Comparison of ENCODE assay signal across 22 cellular contexts in the genomic region with DNA sequence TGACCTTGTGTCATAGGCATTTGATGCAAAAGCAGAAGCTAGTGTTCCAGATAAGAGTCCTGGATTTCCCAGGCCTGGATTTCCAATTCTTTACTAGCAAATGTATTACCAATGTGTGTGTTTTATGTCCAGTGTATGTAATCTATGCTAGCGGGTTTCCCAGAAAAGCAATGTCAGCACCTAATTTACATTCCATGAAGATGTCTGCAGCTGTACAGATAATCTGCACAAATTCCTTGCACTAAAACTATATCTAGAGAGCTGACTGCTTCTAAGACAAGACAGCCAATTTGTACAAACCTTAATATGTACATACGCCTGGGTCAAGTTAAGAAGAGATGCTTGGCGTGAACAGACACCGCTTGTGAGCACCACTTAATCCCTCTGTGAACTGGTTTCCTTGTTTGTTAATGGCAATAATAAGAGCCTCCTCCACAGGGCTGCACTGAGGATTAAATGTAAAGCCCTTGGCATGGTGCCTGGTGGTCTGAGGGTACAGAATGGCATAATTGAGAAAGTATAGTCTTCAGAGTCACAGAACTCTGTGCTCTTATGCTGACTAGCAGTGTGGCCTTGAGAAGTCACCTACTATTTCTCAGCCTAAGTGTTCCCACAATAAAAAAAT.
DNase-seq lines count a peak whose midpoint lies in the region; ATAC-seq and TF ChIP-seq lines count a peak whose summit lies in the region.
"Had no signal": no experiment of that assay in that cellular context is flagged by ENCODE, and none has a peak within 500 bp of the region (broad histone marks: within the 10 kb centered on the region; RNA-seq: fewer than 3 reads in every experiment).

No MANE protein-coding gene starts in this region.

- no peak overlapping the region for H3K4me3 ChIP-seq in SJCRH30
- H3K4me3 ChIP-seq: ascending aorta, gastroesophageal sphincter, ovary, uterus had no signal

- H3K9me3 ChIP-seq in SJCRH30 (replicated peaks) = no peaks in the 10 kb centered on the region
- H3K9me3 ChIP-seq: ascending aorta, Caco-2, gastroesophageal sphincter, ovary, uterus had no signal

- no peaks in the 10 kb centered on the region for H3K27me3 Mint-ChIP-seq in mesothelial cell of epicardium (ENCODE audit: low read depth)
- H3K27me3 Mint-ChIP-seq in effector memory CD8-positive, alpha-beta T cell = peaks cover 15 to 24% of the 10 kb centered on the region in 2 donors
- H3K27me3 Mint-ChIP-seq: activated naive CD4-positive, alpha-beta T cell treated with anti-CD3 and anti-CD28 coated beads, Interleukin-2, amount 50 U/mL, for 24 hours had no signal

- H3K36me3 ChIP-seq in SJCRH30 = no peaks in the 10 kb centered on the region
- H3K36me3 ChIP-seq: ascending aorta, gastroesophageal sphincter, ovary, uterus had no signal

- no peaks in the 10 kb centered on the region for H3K36me3 Mint-ChIP-seq in mesothelial cell of epicardium
- H3K36me3 Mint-ChIP-seq in effector memory CD8-positive, alpha-beta T cell (ENCODE audit: insufficient read depth) = no peaks in the 10 kb centered on the region
- H3K36me3 Mint-ChIP-seq: activated naive CD4-positive, alpha-beta T cell treated with anti-CD3 and anti-CD28 coated beads, Interleukin-2, amount 50 U/mL, for 24 hours; memory B cell; naive thymus-derived CD8-positive, alpha-beta T cell had no signal

- no peaks in the 10 kb centered on the region for H3K27me3 ChIP-seq in SJCRH30
- H3K27me3 ChIP-seq: ascending aorta, gastroesophageal sphincter, ovary, uterus had no signal

- peak overlapping the region; percentile 52 for H3K27ac Mint-ChIP-seq in mesothelial cell of epicardium
- no peak overlapping the region for H3K27ac Mint-ChIP-seq in effector memory CD8-positive, alpha-beta T cell
- H3K27ac Mint-ChIP-seq: activated naive CD4-positive, alpha-beta T cell treated with anti-CD3 and anti-CD28 coated beads, Interleukin-2, amount 50 U/mL, for 24 hours; activated T-cell treated with anti-CD3 and anti-CD28 coated beads, Interleukin-2, amount 50 U/mL, for 72 hours; memory B cell had no signal

- H3K4me3 Mint-ChIP-seq in mesothelial cell of epicardium = no peak overlapping the region
- H3K4me3 Mint-ChIP-seq in effector memory CD8-positive, alpha-beta T cell = no peak overlapping the region
- H3K4me3 Mint-ChIP-seq: activated naive CD4-positive, alpha-beta T cell treated with anti-CD3 and anti-CD28 coated beads, Interleukin-2, amount 50 U/mL, for 24 hours; activated T-cell treated with anti-CD3 and anti-CD28 coated beads, Interleukin-2, amount 50 U/mL, for 72 hours; memory B cell; naive thymus-derived CD8-positive, alpha-beta T cell had no signal

- peaks cover 37% of the 10 kb centered on the region for H3K4me1 ChIP-seq in SJCRH30
- H3K4me1 ChIP-seq: Caco-2 had no signal

- DNase-seq in NCI-H2029 (lab: John Stamatoyannopoulos, UW) (peak; percentile 5), NCI-H2029 treated with DMSO at 0.1 percent for 48 hours (lab: John Stamatoyannopoulos, UW) (no peak), NCI-H2107 treated with DMSO at 0.1 percent for 48 hours (lab: John Stamatoyannopoulos, UW; ENCODE audit: unreplicated experiment) (peak; percentile 70), SJCRH30 (peak; percentile 88 to 95), mesothelial cell of epicardium (ENCODE audit: low spot score in 2 of 2, unreplicated experiment in 2 of 2) (no peak), hypothalamus (lab: John Stamatoyannopoulos, UW) (no peak), glomerular visceral epithelial cell (ENCODE audit: extremely low spot score) (no peak)
- DNase-seq in effector memory CD8-positive, alpha-beta T cell = no peak
- DNase-seq: activated T-cell treated with anti-CD3 and anti-CD28 coated beads, Interleukin-2, amount 50 U/mL, for 72 hours; Caco-2; KG1; naive thymus-derived CD8-positive, alpha-beta T cell; NCI-H2171 treated with DMSO at 0.1 percent for 48 hours; ovary; right cardiac atrium; RPMI8226; uterus had no signal

- H3K4me1 Mint-ChIP-seq in mesothelial cell of epicardium = peaks cover 22% of the 10 kb centered on the region
- H3K4me1 Mint-ChIP-seq in effector memory CD8-positive, alpha-beta T cell (ENCODE audit: low read depth in 2 of 2) = no peaks in the 10 kb centered on the region
- H3K4me1 Mint-ChIP-seq: memory B cell had no signal

- ATAC-seq in effector memory CD8-positive, alpha-beta T cell (replicated peaks) = no peak
- ATAC-seq: activated T-cell treated with anti-CD3 and anti-CD28 coated beads, Interleukin-2, amount 50 U/mL, for 72 hours; esophagus mucosa; gastroesophageal sphincter; naive thymus-derived CD8-positive, alpha-beta T cell; right cardiac atrium had no signal

- H3K27ac ChIP-seq in SJCRH30 = no peak overlapping the region
- H3K27ac ChIP-seq: ascending aorta, gastroesophageal sphincter, ovary, uterus had no signal

- no peak for TF ChIP-seq CTCF in mesothelial cell of epicardium (IDR thresholded peaks at IDR 0.05; ENCODE audit: unreplicated experiment)

- H3K9me3 Mint-ChIP-seq in mesothelial cell of epicardium = no peaks in the 10 kb centered on the region
- H3K9me3 Mint-ChIP-seq in effector memory CD8-positive, alpha-beta T cell = no peaks in the 10 kb centered on the region
- H3K9me3 Mint-ChIP-seq: activated naive CD4-positive, alpha-beta T cell treated with anti-CD3 and anti-CD28 coated beads, Interleukin-2, amount 50 U/mL, for 24 hours; activated T-cell treated with anti-CD3 and anti-CD28 coated beads, Interleukin-2, amount 50 U/mL, for 72 hours; memory B cell; naive thymus-derived CD8-positive, alpha-beta T cell had no signal

Comparison
In these comparisons a context has a peak if more than half of its experiments do, and no peak if none do; other contexts are left out.
1. DNase-seq: peak in NCI-H2029 (single experiment), NCI-H2107 treated with DMSO at 0.1 percent for 48 hours (single experiment) and SJCRH30 (2 of 2); none in NCI-H2029 treated with DMSO at 0.1 percent for 48 hours (single experiment), mesothelial cell of epicardium (0 of 2), hypothalamus (0 of 51), effector memory CD8-positive, alpha-beta T cell (0 of 3) and glomerular visceral epithelial cell (single experiment).